ENCODE assay signal across 9 cellular contexts in genomic region chr11:128492903-128493569, GRCh38.
DNase-seq lines count a peak whose midpoint lies in the region; ATAC-seq and TF ChIP-seq lines count a peak whose summit lies in the region.
"Had no signal": no experiment of that assay in that cellular context is flagged by ENCODE, and none has a peak within 500 bp of the region (broad histone marks: within the 10 kb centered on the region; RNA-seq: fewer than 3 reads in every experiment).

No MANE protein-coding gene starts in this region.

- H3K4me3 ChIP-seq in ACC112 (ENCODE audit: low read depth, low read length) (peak overlapping the region; percentile 13; the same call in 1 of the 2 replicates), adipocyte (ENCODE audit: low read length) (no peak overlapping the region)
- H3K4me3 ChIP-seq in Jurkat, Clone E6-1 (ENCODE audit: low read length), result no peak overlapping the region
- H3K4me3 ChIP-seq: SK-N-MC had no signal

- CTCF ChIA-PET in HEK293T (lab: Yijun Ruan, JAX), result no interaction called here

- POLR2A ChIA-PET in HEK293T (lab: Yijun Ruan, JAX), result no interaction called here

- TF ChIP-seq CTCF in natural killer cell (IDR thresholded peaks at IDR 0.05), result no peak

- H3K27ac Mint-ChIP-seq in natural killer cell, result peak overlapping the region; percentile 98 to 99

- peaks cover 95 to 96% of the 10 kb centered on the region in 2 donors for H3K4me1 Mint-ChIP-seq in natural killer cell

- ATAC-seq in natural killer cell (peak; percentile 27 to 74 (median 58)), HG03280 (IDR thresholded peaks at IDR 0.05; ENCODE audit: unreplicated experiment) (no peak), GM21367 (IDR thresholded peaks at IDR 0.05; ENCODE audit: unreplicated experiment) (no peak)

- no peaks in the 10 kb centered on the region for H3K27me3 Mint-ChIP-seq in natural killer cell (ENCODE audit: low read depth in 2 of 2)

- H3K9ac ChIP-seq in adipocyte (ENCODE audit: low read length), result peak overlapping the region; percentile 41

- H3K4me1 ChIP-seq in ACC112 (ENCODE audit: control insufficient read depth, insufficient read depth, low read length, unreplicated experiment) (peaks cover 93% of the 10 kb centered on the region), adipocyte (ENCODE audit: control insufficient read depth, insufficient read depth, low read length) (peaks cover 89% of the 10 kb centered on the region)

- peak; percentile 55 for DNase-seq in Jurkat, Clone E6-1 (ENCODE audit: low read depth, low spot score)
- DNase-seq in adipocyte (ENCODE audit: low read depth) (peak; percentile 15), natural killer cell (no peak), kidney glomerular epithelial cell (lab: John Stamatoyannopoulos, UW) (no peak), HEK293T (ENCODE audit: extremely low spot score) (no peak)

- H3K36me3 ChIP-seq in ACC112 (ENCODE audit: insufficient read depth, low read length) (peaks cover 33% of the 10 kb centered on the region), adipocyte (ENCODE audit: control insufficient read depth, insufficient read depth, low read length, severe bottlenecking) (peaks cover 28% of the 10 kb centered on the region)

- H3K27ac ChIP-seq in ACC112 (ENCODE audit: low read depth, low read length), result peak overlapping the region; percentile 98
- H3K27ac ChIP-seq: SK-N-MC had no signal

- no peak overlapping the region for H2AFZ ChIP-seq in ACC112 (ENCODE audit: low read length, unreplicated experiment)

- intact Hi-C loops in natural killer cell (cut with micrococcal nuclease), result no loop called here

- H3K36me3 Mint-ChIP-seq in natural killer cell, result peaks cover 33% of the 10 kb centered on the region

- H3K79me2 ChIP-seq in ACC112 (ENCODE audit: control insufficient read depth, insufficient read depth, low read length, unreplicated experiment), result peaks cover 82% of the 10 kb centered on the region

- H3K4me3 Mint-ChIP-seq in natural killer cell, result peak overlapping the region; percentile 75

- H3K9me3 Mint-ChIP-seq in natural killer cell, result no peaks in the 10 kb centered on the region

- H3K9me3 ChIP-seq in adipocyte (ENCODE audit: control insufficient read depth, low read length), result no peaks in the 10 kb centered on the region

- H3K27me3 ChIP-seq in ACC112 (ENCODE audit: insufficient read depth, low read length) (no peaks in the 10 kb centered on the region), adipocyte (replicated peaks; ENCODE audit: control insufficient read depth, insufficient read depth, low read length) (no peaks in the 10 kb centered on the region)

TF ChIP-seq in HEK293T, 16 proteins besides CTCF, POLR2A, EP300 and RAD21:
- TF ChIP-seq ZNF384 (IDR thresholded peaks at IDR 0.05) (no peak), NFRKB (IDR thresholded peaks at IDR 0.05) (no peak), PKNOX1 (IDR thresholded peaks at IDR 0.05) (no peak), BHLHE40 (IDR thresholded peaks at IDR 0.05; ENCODE audit: borderline replicate concordance) (no peak), TARDBP (IDR thresholded peaks at IDR 0.05) (no peak), ARNT (IDR thresholded peaks at IDR 0.05) (no peak), HDGF (IDR thresholded peaks at IDR 0.05; ENCODE audit: borderline replicate concordance) (no peak), ELF4 (IDR thresholded peaks at IDR 0.05) (no peak), FOXA1 (IDR thresholded peaks at IDR 0.05) (no peak), FOXM1 (IDR thresholded peaks at IDR 0.05; ENCODE audit: borderline replicate concordance) (no peak), SP1 (IDR thresholded peaks at IDR 0.05) (no peak), L3MBTL2 (conservative IDR thresholded peaks at IDR 0.05) (no peak), FOXK2 (IDR thresholded peaks at IDR 0.05) (no peak)
TF ChIP-seq in HEK293T: peak in this region for 0.

Comparison
In these comparisons a context has a peak if more than half of its experiments do, and no peak if none do; other contexts are left out.
1. DNase-seq: peak in Jurkat, Clone E6-1 (single experiment) and adipocyte (single experiment); none in natural killer cell (single experiment), kidney glomerular epithelial cell (single experiment) and HEK293T (single experiment).
2. ATAC-seq: peak in natural killer cell (3 of 3); none in HG03280 (single experiment) and GM21367 (single experiment).